In genomic region chr1:84758968-84759491, GRCh38 we compare ENCODE assay signal across 9 cellular contexts.
DNase-seq lines count a peak whose midpoint lies in the region; ATAC-seq and TF ChIP-seq lines count a peak whose summit lies in the region.
"Had no signal": no experiment of that assay in that cellular context is flagged by ENCODE, and none has a peak within 500 bp of the region (broad histone marks: within the 10 kb centered on the region; RNA-seq: fewer than 3 reads in every experiment).

No MANE protein-coding gene starts in this region.

- intact Hi-C loops in esophagus muscularis mucosa (cut with DNase I): no loop called here
- intact Hi-C loops in colonic mucosa (cut with DNase I): loop anchor here (10.0 kb wide), 1 partner anchor 834 kb away; no protein-coding TSS in a partner anchor

- peak; percentile 25 for DNase-seq in DMS153 treated with DMSO at 0.1 percent for 48 hours (lab: John Stamatoyannopoulos, UW; ENCODE audit: unreplicated experiment)
- no peak for DNase-seq in DMS153 (lab: John Stamatoyannopoulos, UW)
- peak; percentile 57 for DNase-seq in NCI-H748 (lab: John Stamatoyannopoulos, UW; ENCODE audit: unreplicated experiment)
- DNase-seq in esophagus muscularis mucosa (ENCODE audit: extremely low spot score): no peak
- no peak for DNase-seq in colonic mucosa
- no peak for DNase-seq in kidney tubule cell (ENCODE audit: low spot score)

- TF ChIP-seq EP300 in esophagus muscularis mucosa (IDR thresholded peaks at IDR 0.05): no peak

- WGBS in esophagus muscularis mucosa: 53% methylated on average over 15 of the region's 15 CpGs

- H3K4me3 ChIP-seq in esophagus muscularis mucosa (peak overlapping the region; percentile 8 to 34 (median 17)), skeletal muscle tissue (ENCODE audit: low read length in 3 of 3) (peak overlapping the region; percentile 52 to 68 (median 53)), colonic mucosa (no peak overlapping the region)

- ATAC-seq in HG03378 (IDR thresholded peaks at IDR 0.05; ENCODE audit: unreplicated experiment): no peak

- H3K27ac ChIP-seq in esophagus muscularis mucosa (replicated peaks in 1 of 4) (peak overlapping the region in 1 of 4 donors; percentile 9), skeletal muscle tissue (ENCODE audit: low read depth, low read length) (no peak overlapping the region), colonic mucosa (no peak overlapping the region)
- H3K27ac ChIP-seq: 22Rv1 had no signal

- H3K9me3 ChIP-seq in esophagus muscularis mucosa (no peaks in the 10 kb centered on the region), skeletal muscle tissue (ENCODE audit: control insufficient read depth in 3 of 3, low read length in 3 of 3) (no peaks in the 10 kb centered on the region), colonic mucosa (no peaks in the 10 kb centered on the region)

- TF ChIP-seq POLR2A in esophagus muscularis mucosa (IDR thresholded peaks at IDR 0.05; ENCODE audit: low read depth): no peak

- H3K9ac ChIP-seq in skeletal muscle tissue (ENCODE audit: low read depth in 1 of 3, low read length in 3 of 3): peak overlapping the region in 1 of 3 donors; percentile 60
- no peak overlapping the region for H3K9ac ChIP-seq in colonic mucosa (ENCODE audit: low read depth in 2 of 2, low read length in 2 of 2)

- TF ChIP-seq CTCF in esophagus muscularis mucosa (IDR thresholded peaks at IDR 0.05): no peak
- TF ChIP-seq CTCF in colonic mucosa (IDR thresholded peaks at IDR 0.05): no peak

- peaks cover 0 to 16% (median 14%) of the 10 kb centered on the region in 4 donors for H3K4me1 ChIP-seq in esophagus muscularis mucosa
- H3K4me1 ChIP-seq in skeletal muscle tissue (ENCODE audit: control insufficient read depth in 3 of 3, insufficient read depth in 3 of 3, low read length in 3 of 3): peaks cover 0 to 3% (median 0%) of the 10 kb centered on the region in 3 donors
- H3K4me1 ChIP-seq in colonic mucosa: no peaks in the 10 kb centered on the region

- H3K27me3 ChIP-seq in esophagus muscularis mucosa: no peaks in the 10 kb centered on the region
- H3K27me3 ChIP-seq in skeletal muscle tissue (ENCODE audit: control insufficient read depth in 3 of 3, insufficient read depth in 3 of 3, low read length in 3 of 3): peaks cover 0 to 9% (median 0%) of the 10 kb centered on the region in 3 donors
- H3K27me3 ChIP-seq in colonic mucosa: no peaks in the 10 kb centered on the region

- H3K36me3 ChIP-seq in esophagus muscularis mucosa (no peaks in the 10 kb centered on the region), skeletal muscle tissue (ENCODE audit: control insufficient read depth in 3 of 3, insufficient read depth in 3 of 3, low read length in 3 of 3) (no peaks in the 10 kb centered on the region), colonic mucosa (no peaks in the 10 kb centered on the region)

Comparison
In these comparisons a context has a peak if more than half of its experiments do, and no peak if none do; other contexts are left out.
1. DNase-seq: peak in DMS153 treated with DMSO at 0.1 percent for 48 hours (single experiment) and NCI-H748 (single experiment); none in DMS153 (single experiment), esophagus muscularis mucosa (single experiment), colonic mucosa (single experiment) and kidney tubule cell (single experiment).